18 cellular contexts compared by ENCODE assay signal in the genomic region with DNA sequence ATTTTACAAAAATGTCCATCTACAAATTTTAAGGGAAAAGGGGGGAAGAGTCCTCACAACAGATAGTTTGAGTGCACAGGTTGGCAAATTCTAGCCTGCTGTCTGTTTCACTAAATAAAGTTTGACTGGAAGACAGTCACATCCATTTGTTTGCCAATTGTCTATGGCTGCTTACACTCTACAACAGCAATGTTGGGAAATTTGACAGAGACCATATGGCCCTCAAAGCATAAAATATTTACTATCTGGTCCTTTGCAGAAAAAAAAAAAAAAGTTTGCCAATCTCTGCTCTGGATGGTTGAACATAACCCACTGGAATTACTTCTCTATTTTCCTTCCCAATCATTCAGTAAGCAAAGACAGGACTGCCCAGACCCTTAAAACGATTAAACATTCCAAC.
"Had no signal": no experiment of that assay in that cellular context is flagged by ENCODE, and none has a peak within 500 bp of the region (broad histone marks: within the 10 kb centered on the region; RNA-seq: fewer than 3 reads in every experiment).

No MANE protein-coding gene starts in this region.

- H3K4me3 ChIP-seq: cardiac muscle cell, esophagus muscularis mucosa, hepatocyte, smooth muscle cell, thoracic aorta, upper lobe of right lung had no signal

- ATAC-seq: foreskin keratinocyte; natural killer cell; sciatic nerve; stimulated activated effector memory CD8-positive, alpha-beta T cell treated with anti-CD3 and anti-CD28 coated beads, Interleukin-12 subunit alpha, Interleukin-12 subunit beta, amount 100 ng/mL, for 72 hours; upper lobe of right lung had no signal

- H3K4me2 ChIP-seq: hepatocyte, smooth muscle cell had no signal

- H3K36me3 Mint-ChIP-seq: natural killer cell; stimulated activated effector memory CD8-positive, alpha-beta T cell treated with anti-CD3 and anti-CD28 coated beads, Interleukin-12 subunit alpha, Interleukin-12 subunit beta, amount 100 ng/mL, for 72 hours had no signal

- H3K36me3 ChIP-seq: cardiac muscle cell, esophagus muscularis mucosa, neutrophil, upper lobe of right lung, WERI-Rb-1 had no signal

- H3K27me3 Mint-ChIP-seq: activated naive CD8-positive, alpha-beta T cell had no signal

- H3K27ac Mint-ChIP-seq: activated naive CD8-positive, alpha-beta T cell; natural killer cell had no signal

- H3K27ac ChIP-seq: cardiac muscle cell, esophagus muscularis mucosa, foreskin keratinocyte, hepatocyte, neutrophil, thoracic aorta, upper lobe of right lung, WERI-Rb-1 had no signal

- H3K9me3 Mint-ChIP-seq: natural killer cell; stimulated activated effector memory CD8-positive, alpha-beta T cell treated with anti-CD3 and anti-CD28 coated beads, Interleukin-12 subunit alpha, Interleukin-12 subunit beta, amount 100 ng/mL, for 72 hours had no signal

- H3K4me1 ChIP-seq: foreskin keratinocyte, upper lobe of right lung had no signal

- H3K27me3 ChIP-seq: cardiac muscle cell, esophagus muscularis mucosa, foreskin keratinocyte, hepatocyte, neutrophil, upper lobe of right lung had no signal

- H3K9me3 ChIP-seq: esophagus muscularis mucosa, neutrophil, thoracic aorta, upper lobe of right lung had no signal

- H3K4me3 Mint-ChIP-seq: activated naive CD8-positive, alpha-beta T cell; natural killer cell; stimulated activated effector memory CD8-positive, alpha-beta T cell treated with anti-CD3 and anti-CD28 coated beads, Interleukin-12 subunit alpha, Interleukin-12 subunit beta, amount 100 ng/mL, for 72 hours had no signal

- DNase-seq: activated CD4-positive, alpha-beta T cell treated with anti-CD3 and anti-CD28 coated beads, Interleukin-2, amount 50 U/mL, for 48 hours; amygdala; dermis blood vessel endothelial cell; effector memory CD4-positive, alpha-beta T cell; foreskin keratinocyte; natural killer cell; stimulated activated CD4-positive, alpha-beta T cell treated with anti-CD3 and anti-CD28 coated beads, Interleukin-4, amount 100 ng/mL, for 24 hours; upper lobe of right lung; WERI-Rb-1 had no signal

- H2AFZ ChIP-seq: hepatocyte had no signal
